In genomic region chr11:61496602-61497400, GRCh38 we compare ENCODE assay signal across 17 cellular contexts. TPM values are rescaled to one million over a fixed set of nuclear protein-coding genes. Genes with fewer than 3 reads are reported as not detected.
DNase-seq lines count a peak whose midpoint lies in the region; ATAC-seq lines count a peak whose summit lies in the region.
"Had no signal": no experiment of that assay in that cellular context is flagged by ENCODE, and none has a peak within 500 bp of the region (broad histone marks: within the 10 kb centered on the region; RNA-seq: fewer than 3 reads in every experiment).

No MANE protein-coding gene starts in this region.

- ATAC-seq in Right ventricle myocardium inferior (no peak), Right ventricle myocardium superior (ENCODE audit: poor library complexity) (no peak), GM18498 (IDR thresholded peaks at IDR 0.05; ENCODE audit: unreplicated experiment) (no peak)
- ATAC-seq: CD8-positive, alpha-beta T cell had no signal

- H3K36me3 ChIP-seq in endocrine pancreas (ENCODE audit: control insufficient read depth, insufficient read depth, low read length) = no peaks in the 10 kb centered on the region

- no peaks in the 10 kb centered on the region for H3K9me3 ChIP-seq in endocrine pancreas (ENCODE audit: control insufficient read depth, low read length)
- H3K9me3 ChIP-seq: SK-N-SH had no signal

- no peaks in the 10 kb centered on the region for H3K27me3 ChIP-seq in endocrine pancreas (ENCODE audit: control insufficient read depth, insufficient read depth, low read length)

- no peak overlapping the region for H3K4me3 ChIP-seq in endocrine pancreas (ENCODE audit: control insufficient read depth, insufficient read depth, low read length)

- H3K27ac ChIP-seq in angular gyrus (ENCODE audit: low read depth, low read length) (peak overlapping the region; percentile 63), substantia nigra (ENCODE audit: low read depth, low read length, poor library complexity, severe bottlenecking) (no peak overlapping the region)

- H3K4me1 ChIP-seq in endocrine pancreas (ENCODE audit: control insufficient read depth, insufficient read depth, low read length) = no peaks in the 10 kb centered on the region

- peak overlapping the region; percentile 11 for H3K9ac ChIP-seq in endocrine pancreas (ENCODE audit: control insufficient read depth, insufficient read depth, low read length)
- H3K9ac ChIP-seq: SK-N-SH had no signal

- DNase-seq in Right ventricle myocardium inferior (ENCODE audit: missing footprints) (peak; percentile 66), Right ventricle myocardium superior (no peak), substantia nigra (lab: John Stamatoyannopoulos, UW) (no peak)
- no peak for DNase-seq in activated T-cell treated with anti-CD3 and anti-CD28 coated beads, Interleukin-2, amount 50 U/mL, for 1 hour
- DNase-seq: 8988T; AML-193; C1 segment of cervical spinal cord; CD8-positive, alpha-beta T cell; KG1; NCI-H1436 treated with DMSO at 0.1 percent for 48 hours; NCI-H1930; NCI-H526 treated with DMSO at 0.1 percent for 48 hours had no signal

- intact Hi-C loops in Right ventricle myocardium inferior (cut with DNase I) = no loop called here
- intact Hi-C loops in Right ventricle myocardium superior (cut with DNase I) = no loop called here

RNA-seq across cellular contexts. Expression of gene LRRC10B, which starts 11.7 kb away (rescaled TPM):
- total RNA-seq in Right ventricle myocardium inferior (0.60 TPM), Right ventricle myocardium superior (0.46 TPM)
- total RNA-seq: CD8-positive, alpha-beta T cell; H4 had no signal
